35 cellular contexts compared by ENCODE assay signal in genomic region chr21:21030311-21030710, GRCh38. TPM values are rescaled to one million over a fixed set of nuclear protein-coding genes. Genes with fewer than 3 reads are reported as not detected.
"Had no signal": no experiment of that assay in that cellular context is flagged by ENCODE, and none has a peak within 500 bp of the region (broad histone marks: within the 10 kb centered on the region; RNA-seq: fewer than 3 reads in every experiment).

No MANE protein-coding gene starts in this region.

- H3K27me3 Mint-ChIP-seq: activated B cell treated with CpG ODN at 0.5 μM for 24 hours; activated CD4-positive, alpha-beta memory T cell treated with anti-CD3 and anti-CD28 coated beads for 36 hours; activated CD4-positive, alpha-beta T cell treated with anti-CD3 and anti-CD28 coated beads, Interleukin-2, amount 10 ng/mL, durations not matched to agents 24 days and 14 days; activated CD8-positive, alpha-beta T cell treated with anti-CD3 and anti-CD28 coated beads for 36 hours; activated naive CD8-positive, alpha-beta T cell treated with anti-CD3 and anti-CD28 coated beads for 36 hours; activated T-helper 17 cell treated with anti-CD3 and anti-CD28 coated beads, Interleukin-2, amount 50 U/mL, for 72 hours had no signal

- H3K36me3 ChIP-seq: adrenal gland, brain microvascular endothelial cell, breast epithelium had no signal

- H3K27me3 ChIP-seq: adrenal gland, body of pancreas, brain microvascular endothelial cell, breast epithelium had no signal

- ATAC-seq: activated CD8-positive, alpha-beta T cell treated with anti-CD3 and anti-CD28 coated beads for 36 hours; activated naive CD4-positive, alpha-beta T cell treated with anti-CD3 and anti-CD28 coated beads, Interleukin-2, amount 50 U/mL, for 72 hours; activated T-cell treated with anti-CD3 and anti-CD28 coated beads, Interleukin-2, amount 50 U/mL, for 4 hours; activated T-cell treated with anti-CD3 and anti-CD28 coated beads, Interleukin-2, amount 50 U/mL, for 72 hours; activated T-helper 17 cell treated with anti-CD3 and anti-CD28 coated beads, Interleukin-2, amount 50 U/mL, for 72 hours; body of pancreas had no signal

- H3K9me3 ChIP-seq: adrenal gland, body of pancreas, breast epithelium had no signal

- H3K9me3 Mint-ChIP-seq: activated B cell treated with CpG ODN at 0.5 μM for 24 hours; activated CD4-positive, alpha-beta memory T cell treated with anti-CD3 and anti-CD28 coated beads for 36 hours; activated CD4-positive, alpha-beta T cell treated with anti-CD3 and anti-CD28 coated beads, Interleukin-2, amount 10 ng/mL, durations not matched to agents 24 days and 14 days; activated CD8-positive, alpha-beta T cell treated with anti-CD3 and anti-CD28 coated beads for 36 hours; activated naive CD4-positive, alpha-beta T cell treated with anti-CD3 and anti-CD28 coated beads for 36 hours; activated naive CD4-positive, alpha-beta T cell treated with anti-CD3 and anti-CD28 coated beads, Interleukin-2, amount 50 U/mL, for 72 hours; activated naive CD8-positive, alpha-beta T cell treated with anti-CD3 and anti-CD28 coated beads for 36 hours; activated T-cell treated with anti-CD3 and anti-CD28 coated beads, Interleukin-2, amount 50 U/mL, for 4 hours; activated T-helper 1 cell treated with anti-CD3 and anti-CD28 coated beads, Interleukin-12 subunit alpha, Interleukin-12 subunit beta, Interleukin-2, Interleukin-4 antibody, amounts not matched to agents 30 ng/mL and 10 ng/mL and 1 ng/mL, durations not matched to agents 14 hours and 24 hours and 36 hours; activated T-helper 17 cell treated with anti-CD3 and anti-CD28 coated beads, Interleukin-2, amount 50 U/mL, for 72 hours; T-helper 1 cell treated with Interleukin-12 subunit alpha and Interleukin-12 subunit beta and Interleukin-4 antibody, amounts not matched to agents 30 μg/mL and 1 μg/mL, for 36 hours; T-helper 2 cell treated with Interferon-gamma antibody and Interleukin-4, amounts not matched to agents 5 μg/mL and 100 μg/mL, for 36 hours had no signal

- H3K4me3 Mint-ChIP-seq: activated B cell treated with CpG ODN at 0.5 μM for 24 hours; activated CD4-positive, alpha-beta memory T cell treated with anti-CD3 and anti-CD28 coated beads for 36 hours; activated CD4-positive, alpha-beta T cell treated with anti-CD3 and anti-CD28 coated beads, Interleukin-2, amount 10 ng/mL, durations not matched to agents 24 days and 14 days; activated CD8-positive, alpha-beta T cell treated with anti-CD3 and anti-CD28 coated beads for 36 hours; activated naive CD4-positive, alpha-beta T cell treated with anti-CD3 and anti-CD28 coated beads for 36 hours; activated naive CD8-positive, alpha-beta T cell treated with anti-CD3 and anti-CD28 coated beads for 36 hours; activated T-cell treated with anti-CD3 and anti-CD28 coated beads, Interleukin-2, amount 50 U/mL, for 4 hours; activated T-cell treated with anti-CD3 and anti-CD28 coated beads, Interleukin-2, amount 50 U/mL, for 72 hours; activated T-helper 1 cell treated with anti-CD3 and anti-CD28 coated beads, Interleukin-12 subunit alpha, Interleukin-12 subunit beta, Interleukin-2, Interleukin-4 antibody, amounts not matched to agents 30 ng/mL and 10 ng/mL and 1 ng/mL, durations not matched to agents 14 hours and 24 hours and 36 hours; activated T-helper 17 cell treated with anti-CD3 and anti-CD28 coated beads, Interleukin-2, amount 50 U/mL, for 72 hours; T-helper 1 cell treated with Interleukin-12 subunit alpha and Interleukin-12 subunit beta and Interleukin-4 antibody, amounts not matched to agents 30 μg/mL and 1 μg/mL, for 36 hours; T-helper 2 cell treated with Interferon-gamma antibody and Interleukin-4, amounts not matched to agents 5 μg/mL and 100 μg/mL, for 36 hours had no signal

- H3K4me3 ChIP-seq: adrenal gland, body of pancreas, breast epithelium had no signal

- H3K4me1 Mint-ChIP-seq: activated B cell treated with CpG ODN at 0.5 μM for 24 hours; activated CD4-positive, alpha-beta T cell treated with anti-CD3 and anti-CD28 coated beads, Interleukin-2, amount 10 ng/mL, durations not matched to agents 24 days and 14 days; activated naive CD8-positive, alpha-beta T cell treated with anti-CD3 and anti-CD28 coated beads for 36 hours; activated T-helper 17 cell treated with anti-CD3 and anti-CD28 coated beads, Interleukin-2, amount 50 U/mL, for 72 hours had no signal

- DNase-seq: activated B cell treated with CpG ODN at 0.5 μM for 24 hours; activated CD4-positive, alpha-beta memory T cell treated with anti-CD3 and anti-CD28 coated beads for 36 hours; activated CD4-positive, alpha-beta T cell treated with anti-CD3 and anti-CD28 coated beads for 4 hours; activated CD4-positive, alpha-beta T cell treated with anti-CD3 and anti-CD28 coated beads, Interleukin-2, amount 10 ng/mL, durations not matched to agents 24 days and 14 days; activated CD4-positive, alpha-beta T cell treated with anti-CD3 and anti-CD28 coated beads, Interleukin-2, amount 50 U/mL, for 1 hour; activated CD4-positive, alpha-beta T cell treated with anti-CD3 and anti-CD28 coated beads, Interleukin-2, amount 50 U/mL, for 4 hours; activated CD4-positive, CD25-positive, alpha-beta regulatory T cell treated with anti-CD3 and anti-CD28 coated beads, Interleukin-2, amount 50 U/mL, for 72 hours; activated CD8-positive, alpha-beta memory T cell treated with anti-CD3 and anti-CD28 coated beads, Interleukin-2, amount 50 U/mL, for 4 hours; activated CD8-positive, alpha-beta T cell treated with anti-CD3 and anti-CD28 coated beads for 36 hours; activated effector memory CD4-positive, alpha-beta T cell treated with anti-CD3 and anti-CD28 coated beads, Interleukin-2, amount 50 U/mL, for 16 hours; activated gamma-delta T cell treated with Interleukin-2 at 50 U/mL for 16 hours; activated naive CD4-positive, alpha-beta T cell; activated naive CD4-positive, alpha-beta T cell treated with anti-CD3 and anti-CD28 coated beads for 36 hours; activated naive CD4-positive, alpha-beta T cell treated with anti-CD3 and anti-CD28 coated beads, Interleukin-2, amount 50 U/mL, for 16 hours; activated naive CD8-positive, alpha-beta T cell treated with anti-CD3 and anti-CD28 coated beads for 36 hours; activated T-cell treated with anti-CD3 and anti-CD28 coated beads for 4 hours; activated T-cell treated with anti-CD3 and anti-CD28 coated beads, Interleukin-2, amount 50 U/mL, for 1 hour; activated T-cell treated with anti-CD3 and anti-CD28 coated beads, Interleukin-2, amount 50 U/mL, for 4 hours; activated T-cell treated with anti-CD3 and anti-CD28 coated beads, Interleukin-2, amount 50 U/mL, for 72 hours; adrenal gland; amniotic stem cell; aorta; body of pancreas; brain microvascular endothelial cell; central memory CD4-positive, alpha-beta T cell; T-helper 2 cell; T-helper 9 cell had no signal

- H3K36me3 Mint-ChIP-seq: activated CD4-positive, alpha-beta memory T cell treated with anti-CD3 and anti-CD28 coated beads for 36 hours; activated naive CD4-positive, alpha-beta T cell treated with anti-CD3 and anti-CD28 coated beads, Interleukin-2, amount 50 U/mL, for 72 hours; activated naive CD8-positive, alpha-beta T cell treated with anti-CD3 and anti-CD28 coated beads for 36 hours had no signal

- H3K27ac ChIP-seq: adrenal gland, body of pancreas, brain microvascular endothelial cell, breast epithelium, VCaP had no signal

- H3K27ac Mint-ChIP-seq: activated B cell treated with CpG ODN at 0.5 μM for 24 hours; activated CD4-positive, alpha-beta memory T cell treated with anti-CD3 and anti-CD28 coated beads for 36 hours; activated CD4-positive, alpha-beta T cell treated with anti-CD3 and anti-CD28 coated beads, Interleukin-2, amount 10 ng/mL, durations not matched to agents 24 days and 14 days; activated CD8-positive, alpha-beta T cell treated with anti-CD3 and anti-CD28 coated beads for 36 hours; activated naive CD4-positive, alpha-beta T cell treated with anti-CD3 and anti-CD28 coated beads for 36 hours; activated naive CD4-positive, alpha-beta T cell treated with anti-CD3 and anti-CD28 coated beads, Interleukin-2, amount 50 U/mL, for 72 hours; activated naive CD8-positive, alpha-beta T cell treated with anti-CD3 and anti-CD28 coated beads for 36 hours; activated T-cell treated with anti-CD3 and anti-CD28 coated beads, Interleukin-2, amount 50 U/mL, for 72 hours; activated T-helper 1 cell treated with anti-CD3 and anti-CD28 coated beads, Interleukin-12 subunit alpha, Interleukin-12 subunit beta, Interleukin-2, Interleukin-4 antibody, amounts not matched to agents 30 ng/mL and 10 ng/mL and 1 ng/mL, durations not matched to agents 14 hours and 24 hours and 36 hours; activated T-helper 17 cell treated with anti-CD3 and anti-CD28 coated beads, Interleukin-2, amount 50 U/mL, for 72 hours; T-helper 1 cell treated with Interleukin-12 subunit alpha and Interleukin-12 subunit beta and Interleukin-4 antibody, amounts not matched to agents 30 μg/mL and 1 μg/mL, for 36 hours; T-helper 2 cell treated with Interferon-gamma antibody and Interleukin-4, amounts not matched to agents 5 μg/mL and 100 μg/mL, for 36 hours had no signal

- H3K4me1 ChIP-seq: body of pancreas, breast epithelium had no signal

RNA-seq across cellular contexts. Expression of gene NCAM2, which starts 32.1 kb away (rescaled TPM):
- total RNA-seq: activated B cell treated with CpG ODN at 0.5 μM for 24 hours; activated CD4-positive, alpha-beta memory T cell treated with anti-CD3 and anti-CD28 coated beads for 36 hours; activated CD4-positive, alpha-beta T cell treated with anti-CD3 and anti-CD28 coated beads, Interleukin-2, amount 10 ng/mL, durations not matched to agents 24 days and 14 days; activated CD8-positive, alpha-beta memory T cell treated with anti-CD3 and anti-CD28 coated beads for 36 hours; activated CD8-positive, alpha-beta T cell treated with anti-CD3 and anti-CD28 coated beads for 36 hours; activated naive CD4-positive, alpha-beta T cell treated with anti-CD3 and anti-CD28 coated beads for 36 hours; activated naive CD4-positive, alpha-beta T cell treated with anti-CD3 and anti-CD28 coated beads, Interleukin-2, amount 50 U/mL, for 72 hours; activated naive CD8-positive, alpha-beta T cell treated with anti-CD3 and anti-CD28 coated beads for 36 hours; activated T-cell treated with anti-CD3 and anti-CD28 coated beads, Interleukin-2, amount 50 U/mL, for 4 hours; activated T-cell treated with anti-CD3 and anti-CD28 coated beads, Interleukin-2, amount 50 U/mL, for 72 hours; activated T-helper 1 cell treated with anti-CD3 and anti-CD28 coated beads, Interleukin-12 subunit alpha, Interleukin-12 subunit beta, Interleukin-2, Interleukin-4 antibody, amounts not matched to agents 30 ng/mL and 10 ng/mL and 1 ng/mL, durations not matched to agents 14 hours and 24 hours and 36 hours; activated T-helper 17 cell treated with anti-CD3 and anti-CD28 coated beads, Interleukin-2, amount 50 U/mL, for 72 hours had no signal
